ENCODE assay signal across 19 cellular contexts in the genomic region with DNA sequence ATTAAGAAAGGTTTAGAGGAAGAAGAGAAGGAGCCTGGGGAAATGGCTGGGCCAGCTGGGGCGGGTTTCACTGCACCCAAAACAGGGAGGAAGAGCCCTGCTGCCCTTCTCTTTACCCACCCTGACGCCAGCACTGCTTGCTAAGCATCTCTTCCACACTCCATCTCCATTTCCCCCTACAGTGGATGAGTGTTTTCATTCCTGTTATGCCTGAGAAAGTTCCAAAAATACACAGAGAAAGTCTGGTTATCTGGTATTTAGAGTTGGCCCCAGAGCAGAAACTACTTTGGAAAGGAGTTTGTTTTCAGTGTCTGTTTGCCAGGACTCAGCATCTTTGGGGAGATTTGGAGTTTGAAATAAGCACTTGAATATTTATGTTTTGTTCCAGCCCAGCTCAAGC.
DNase-seq lines count a peak whose midpoint lies in the region; ATAC-seq, FAIRE-seq and TF ChIP-seq lines count a peak whose summit lies in the region.
"Had no signal": no experiment of that assay in that cellular context is flagged by ENCODE, and none has a peak within 500 bp of the region (broad histone marks: within the 10 kb centered on the region; RNA-seq: fewer than 3 reads in every experiment).

No MANE protein-coding gene starts in this region.

- TF ChIP-seq EP300 in HepG2 (IDR thresholded peaks at IDR 0.05; ENCODE audit: low read depth in 2 of 2, low read length in 2 of 2) (no peak), HepG2 (CRISPR knock-in tag; IDR thresholded peaks at IDR 0.05; ENCODE audit: borderline replicate concordance) (no peak)

- H3K4me3 Mint-ChIP-seq in chondrocyte (ENCODE audit: unreplicated experiment) = no peak overlapping the region
- no peak overlapping the region for H3K4me3 Mint-ChIP-seq in CD4-positive, alpha-beta memory T cell
- H3K4me3 Mint-ChIP-seq: activated naive CD4-positive, alpha-beta T cell treated with anti-CD3 and anti-CD28 coated beads, Interleukin-2, amount 50 U/mL, for 24 hours; central memory CD8-positive, alpha-beta T cell; stimulated activated effector memory CD8-positive, alpha-beta T cell treated with anti-CD3 and anti-CD28 coated beads, Interleukin-12 subunit alpha, Interleukin-12 subunit beta, amount 100 ng/mL, for 72 hours had no signal

- FAIRE-seq in HepG2 (lab: Jason Lieb, UNC) = no peak
- FAIRE-seq: small intestine, urothelium cell line had no signal

- H3K9ac ChIP-seq in HepG2 (ENCODE audit: insufficient read depth, low read depth, low read length) = no peak overlapping the region

- no TSS peak for BruUV-seq in HepG2 (replicated peaks; lab: Mats Ljungman, UMichigan)

- H3K4me1 Mint-ChIP-seq in chondrocyte (ENCODE audit: low read depth) = peaks cover 48% of the 10 kb centered on the region
- H3K4me1 Mint-ChIP-seq in CD4-positive, alpha-beta memory T cell = no peaks in the 10 kb centered on the region
- H3K4me1 Mint-ChIP-seq: activated naive CD4-positive, alpha-beta T cell treated with anti-CD3 and anti-CD28 coated beads, Interleukin-2, amount 50 U/mL, for 24 hours; central memory CD8-positive, alpha-beta T cell; stimulated activated effector memory CD8-positive, alpha-beta T cell treated with anti-CD3 and anti-CD28 coated beads, Interleukin-12 subunit alpha, Interleukin-12 subunit beta, amount 100 ng/mL, for 72 hours had no signal

- in situ Hi-C loops in HepG2 (cut with HindIII; ENCODE audit: extremely low pct_ligation_motif_present, low pct_unique_long_range_greater_than_20kb) = no loop called here

- no peak for TF ChIP-seq POLR2A in HepG2 (IDR thresholded peaks at IDR 0.05; ENCODE audit: insufficient read depth in 1 of 2, low read depth in 2 of 2, low read length in 2 of 2)

- TF ChIP-seq CTCF in chondrocyte (IDR thresholded peaks at IDR 0.05) (no peak), right atrium auricular region (IDR thresholded peaks at IDR 0.05) (no peak), HepG2 (CRISPR knock-in tag; IDR thresholded peaks at IDR 0.05) (no peak)

- peaks cover 0 to 10% of the 10 kb centered on the region in 2 donors for H3K4me1 ChIP-seq in right atrium auricular region
- no peaks in the 10 kb centered on the region for H3K4me1 ChIP-seq in HepG2 (ENCODE audit: insufficient read depth, low read length)
- no peaks in the 10 kb centered on the region for H3K4me1 ChIP-seq in CD4-positive, alpha-beta memory T cell (ENCODE audit: insufficient read depth, low read length)
- H3K4me1 ChIP-seq: BE2C had no signal

- H3K9me3 ChIP-seq in right atrium auricular region (no peaks in the 10 kb centered on the region), HepG2 (ENCODE audit: low read length) (no peaks in the 10 kb centered on the region)
- H3K9me3 ChIP-seq in CD4-positive, alpha-beta memory T cell (ENCODE audit: control insufficient read depth in 1 of 2, low read length in 2 of 2) = no peaks in the 10 kb centered on the region
- H3K9me3 ChIP-seq: BE2C had no signal

- H3K27ac Mint-ChIP-seq in chondrocyte (ENCODE audit: unreplicated experiment) = peak overlapping the region; percentile 88
- H3K27ac Mint-ChIP-seq in CD4-positive, alpha-beta memory T cell = no peak overlapping the region
- H3K27ac Mint-ChIP-seq: activated naive CD4-positive, alpha-beta T cell treated with anti-CD3 and anti-CD28 coated beads, Interleukin-2, amount 50 U/mL, for 24 hours; stimulated activated effector memory CD8-positive, alpha-beta T cell treated with anti-CD3 and anti-CD28 coated beads, Interleukin-12 subunit alpha, Interleukin-12 subunit beta, amount 100 ng/mL, for 72 hours had no signal

- CTCF ChIA-PET in HepG2 (lab: Yijun Ruan, JAX; ENCODE audit: low intra/inter-chr PET ratio, low total read pairs) = no interaction called here
- CTCF ChIA-PET in CD4-positive, alpha-beta memory T cell (lab: Charles Lee; ENCODE audit: partially characterized antibody) = no interaction called here

- H3K27ac ChIP-seq in right atrium auricular region = peak overlapping the region; percentile 31 to 57
- H3K27ac ChIP-seq in HepG2 (ENCODE audit: extremely low read length, insufficient read depth, low read length) = no peak overlapping the region
- H3K27ac ChIP-seq in CD4-positive, alpha-beta memory T cell (ENCODE audit: low read depth, low read length) = no peak overlapping the region
- H3K27ac ChIP-seq: SK-N-MC had no signal

- no peaks in the 10 kb centered on the region for H3K36me3 ChIP-seq in right atrium auricular region
- H3K36me3 ChIP-seq in HepG2 (replicated peaks in 1 of 2; ENCODE audit: control insufficient read depth in 1 of 2, insufficient read depth in 2 of 2, low read length in 2 of 2) = no peaks in the 10 kb centered on the region
- H3K36me3 ChIP-seq in CD4-positive, alpha-beta memory T cell (ENCODE audit: insufficient read depth, low read length) = no peaks in the 10 kb centered on the region
- H3K36me3 ChIP-seq: BE2C had no signal

- POLR2A ChIA-PET in HepG2 (lab: Yijun Ruan, JAX) = no interaction called here
- POLR2A ChIA-PET in CD4-positive, alpha-beta memory T cell (lab: Charles Lee; ENCODE audit: partially characterized antibody) = no interaction called here

- H3K79me2 ChIP-seq in HepG2 (ENCODE audit: insufficient read depth, low read length) = no peaks in the 10 kb centered on the region

- H4K20me1 ChIP-seq in HepG2 (ENCODE audit: insufficient read depth, low read length) = no peaks in the 10 kb centered on the region

- H3K4me2 ChIP-seq in HepG2 (ENCODE audit: low read depth, low read length) = no peak overlapping the region

- no peaks in the 10 kb centered on the region for H3K27me3 Mint-ChIP-seq in chondrocyte (ENCODE audit: low read depth)
- peaks cover 0 to 3% of the 10 kb centered on the region in 2 donors for H3K27me3 Mint-ChIP-seq in CD4-positive, alpha-beta memory T cell
- H3K27me3 Mint-ChIP-seq: central memory CD8-positive, alpha-beta T cell had no signal

- ATAC-seq in HepG2 (no peak), HG03439 (IDR thresholded peaks at IDR 0.05; ENCODE audit: unreplicated experiment) (no peak)
- ATAC-seq: stimulated activated effector memory CD8-positive, alpha-beta T cell treated with anti-CD3 and anti-CD28 coated beads, Interleukin-12 subunit alpha, Interleukin-12 subunit beta, amount 100 ng/mL, for 72 hours had no signal

- no peak for TF ChIP-seq RAD21 in HepG2 (CRISPR knock-in tag; IDR thresholded peaks at IDR 0.05)

- H3K4me3 ChIP-seq in right atrium auricular region (no peak overlapping the region), HepG2 (replicated peaks in 1 of 3; ENCODE audit: insufficient read depth in 1 of 3, low read depth in 2 of 3, low read length in 3 of 3) (no peak overlapping the region)
- H3K4me3 ChIP-seq in CD4-positive, alpha-beta memory T cell (ENCODE audit: low read length in 2 of 2) = no peak overlapping the region
- H3K4me3 ChIP-seq: SK-N-MC had no signal

- H3K36me3 Mint-ChIP-seq in chondrocyte (ENCODE audit: low read depth) = no peaks in the 10 kb centered on the region
- H3K36me3 Mint-ChIP-seq in CD4-positive, alpha-beta memory T cell = no peaks in the 10 kb centered on the region
- H3K36me3 Mint-ChIP-seq: activated naive CD4-positive, alpha-beta T cell treated with anti-CD3 and anti-CD28 coated beads, Interleukin-2, amount 50 U/mL, for 24 hours; stimulated activated effector memory CD8-positive, alpha-beta T cell treated with anti-CD3 and anti-CD28 coated beads, Interleukin-12 subunit alpha, Interleukin-12 subunit beta, amount 100 ng/mL, for 72 hours had no signal

- intact Hi-C loops in HepG2 (cut with micrococcal nuclease; ENCODE audit: unreplicated experiment) = no loop called here
- intact Hi-C loops in CD4-positive, alpha-beta memory T cell (cut with micrococcal nuclease) = no loop called here

- DNase-seq in AG20443 (ENCODE audit: low spot score) (peak; percentile 58), chondrocyte (ENCODE audit: low spot score) (no peak), right atrium auricular region (ENCODE audit: low spot score) (no peak), stromal cell of bone marrow (ENCODE audit: low read depth) (peak; percentile 85), middle frontal gyrus (ENCODE audit: extremely low spot score, low spot score) (no peak), HepG2 (ENCODE audit: low spot score) (no peak)
- DNase-seq in CD4-positive, alpha-beta memory T cell = no peak
- DNase-seq: activated CD4-positive, alpha-beta T cell treated with anti-CD3 and anti-CD28 coated beads for 4 hours; BE2C; DMS 273 treated with DMSO at 0.1 percent for 48 hours; Kasumi-1; NCI-H510A treated with DMSO at 0.1 percent for 48 hours; small intestine had no signal

- no peaks in the 10 kb centered on the region for H3K27me3 ChIP-seq in right atrium auricular region
- H3K27me3 ChIP-seq in HepG2 (ENCODE audit: control insufficient read depth in 1 of 2, insufficient read depth in 2 of 2, low read length in 2 of 2) = peaks cover 0 to 41% of the 10 kb centered on the region in 2 experiments; a peak in 4 of 5 replicates
- no peaks in the 10 kb centered on the region for H3K27me3 ChIP-seq in CD4-positive, alpha-beta memory T cell (ENCODE audit: insufficient read depth, low read length)

- H2AFZ ChIP-seq in HepG2 (ENCODE audit: low read length) = no peak overlapping the region

- H3K9me3 Mint-ChIP-seq in chondrocyte (ENCODE audit: low read depth) = no peaks in the 10 kb centered on the region
- H3K9me3 Mint-ChIP-seq in CD4-positive, alpha-beta memory T cell = peaks cover 0 to 2% (median 0%) of the 10 kb centered on the region in 8 donors
- H3K9me3 Mint-ChIP-seq: activated naive CD4-positive, alpha-beta T cell treated with anti-CD3 and anti-CD28 coated beads, Interleukin-2, amount 50 U/mL, for 24 hours; central memory CD8-positive, alpha-beta T cell; stimulated activated effector memory CD8-positive, alpha-beta T cell treated with anti-CD3 and anti-CD28 coated beads, Interleukin-12 subunit alpha, Interleukin-12 subunit beta, amount 100 ng/mL, for 72 hours had no signal

- 0% methylated on average over 2 of the region's 2 CpGs for WGBS in HepG2 (ENCODE audit: low lambda C conversion rate)

TF ChIP-seq in HepG2, 621 proteins besides CTCF, POLR2A, EP300 and RAD21 (continues in another document):
- TF ChIP-seq SRSF9 (IDR thresholded peaks at IDR 0.05; ENCODE audit: borderline replicate concordance, insufficient read depth, low read depth, low read length, poor library complexity, severe bottlenecking) = no peak
- TF ChIP-seq ZNF782 (CRISPR knock-in tag; IDR thresholded peaks at IDR 0.05; ENCODE audit: borderline replicate concordance) = no peak
- TF ChIP-seq ZNF382 (CRISPR knock-in tag; IDR thresholded peaks at IDR 0.05; ENCODE audit: borderline replicate concordance) = no peak
- no peak for TF ChIP-seq ZNF143 (CRISPR knock-in tag; IDR thresholded peaks at IDR 0.05)
- no peak for TF ChIP-seq HNRNPUL1 (IDR thresholded peaks at IDR 0.05; ENCODE audit: low read depth, low read length)

Comparison
In these comparisons a context has a peak if more than half of its experiments do, and no peak if none do; other contexts are left out.
1. DNase-seq: peak in AG20443 (single experiment) and stromal cell of bone marrow (single experiment); none in chondrocyte (single experiment), right atrium auricular region (single experiment), middle frontal gyrus (single experiment), HepG2 (single experiment) and CD4-positive, alpha-beta memory T cell (0 of 5).
2. H3K27ac ChIP-seq: peak in right atrium auricular region (2 of 2); none in HepG2 (single experiment) and CD4-positive, alpha-beta memory T cell (single experiment).